ENCODE assay signal across 8 cellular contexts in the genomic region with DNA sequence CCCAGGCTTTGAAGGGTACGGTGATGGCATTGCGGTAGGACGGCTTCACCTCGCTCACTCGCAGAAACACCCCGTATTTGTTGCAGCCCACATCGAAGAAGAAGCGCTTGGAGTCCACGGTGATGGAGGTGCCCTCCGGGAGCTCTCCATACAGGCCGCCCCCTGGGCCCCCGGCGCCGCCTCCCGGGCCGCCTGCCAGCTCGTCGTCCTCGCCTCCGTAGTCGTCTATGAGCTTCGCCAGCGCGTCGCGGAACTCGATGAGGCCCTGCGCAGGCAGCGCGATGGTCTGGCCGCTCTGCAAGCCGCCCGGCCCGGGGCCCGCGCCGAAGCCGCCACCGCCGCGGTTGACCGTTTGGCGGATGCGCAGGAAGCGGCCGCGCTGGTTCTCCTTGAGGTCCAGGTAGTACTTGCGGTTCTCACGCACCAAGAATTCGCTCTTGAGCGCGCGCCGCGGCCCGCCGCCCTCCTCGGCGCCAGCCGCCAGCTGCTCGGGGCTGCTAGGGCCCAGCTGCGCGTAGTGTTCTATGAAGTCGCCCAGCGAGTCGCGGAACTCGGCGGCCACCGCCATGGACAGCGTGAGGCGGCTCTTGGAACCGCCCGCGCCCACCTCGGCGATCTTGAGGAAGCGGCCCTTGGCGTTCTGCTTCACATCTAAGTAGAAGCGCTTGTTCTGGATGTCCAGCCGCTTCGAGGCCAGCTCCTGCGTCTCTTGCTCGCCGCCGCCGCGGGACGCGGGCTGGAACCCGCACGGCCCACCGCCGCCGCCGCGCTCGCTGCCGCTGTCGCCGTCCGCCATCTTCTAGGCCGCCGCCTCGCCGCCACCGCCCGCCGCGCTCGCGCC. TPM values are rescaled to one million over a fixed set of nuclear protein-coding genes. Genes with fewer than 3 reads are reported as not detected.
DNase-seq lines count a peak whose midpoint lies in the region; ATAC-seq and TF ChIP-seq lines count a peak whose summit lies in the region.

No MANE protein-coding gene starts in this region.

- no peaks in the 10 kb centered on the region for H3K9me2 ChIP-seq in SU-DHL-6 (replicated peaks; ENCODE audit: insufficient read depth, low read length)
- H3K9me2 ChIP-seq in hepatocyte (replicated peaks; ENCODE audit: insufficient read depth), result no peaks in the 10 kb centered on the region

- DNase-seq in anterior cingulate cortex (lab: John Stamatoyannopoulos, UW), result peak in 35 of 58 donors; percentile 11 to 70 (median 51)
- peak; percentile 79 for DNase-seq in hepatocyte (ENCODE audit: low spot score)
- DNase-seq in sciatic nerve (ENCODE audit: low spot score), result peak; percentile 72
- DNase-seq in NOMO-1 treated with dmso at 0.1 percent for 144 hours (lab: John Stamatoyannopoulos, UW; ENCODE audit: unreplicated experiment), result no peak

- peaks cover 5% of the 10 kb centered on the region; the same call in 1 of the 2 replicates for H3K9me3 ChIP-seq in SU-DHL-6 (ENCODE audit: insufficient read depth, low read length)
- no peaks in the 10 kb centered on the region for H3K9me3 ChIP-seq in hepatocyte (ENCODE audit: low read depth)

- intact Hi-C loops in sciatic nerve (cut with DNase I), result no loop called here

- H3K27ac ChIP-seq in C4-2B, result peak overlapping the region; percentile 94
- peak overlapping the region; percentile 36; the same call in 1 of the 2 replicates for H3K27ac ChIP-seq in SU-DHL-6 (ENCODE audit: low read depth, low read length)
- peak overlapping the region; percentile 100 for H3K27ac ChIP-seq in hepatocyte

- ATAC-seq in GM19324 (IDR thresholded peaks at IDR 0.05; ENCODE audit: low FRiP score, unreplicated experiment) (peak; percentile 34), HG03457 (IDR thresholded peaks at IDR 0.05; ENCODE audit: unreplicated experiment) (peak; percentile 6), sciatic nerve (no peak)

- H3K79me2 ChIP-seq in SU-DHL-6 (ENCODE audit: insufficient read depth, low read length), result peaks cover 48% of the 10 kb centered on the region
- H3K79me2 ChIP-seq in hepatocyte, result peaks cover 50% of the 10 kb centered on the region

- H2AFZ ChIP-seq in SU-DHL-6 (ENCODE audit: low read depth, low read length, severe bottlenecking), result no peak overlapping the region
- H2AFZ ChIP-seq in hepatocyte, result peak overlapping the region; percentile 62

- H4K20me1 ChIP-seq in SU-DHL-6 (ENCODE audit: low read depth, low read length), result peaks cover 24% of the 10 kb centered on the region
- H4K20me1 ChIP-seq in hepatocyte (ENCODE audit: insufficient read depth, poor library complexity, severe bottlenecking), result peaks cover 48% of the 10 kb centered on the region

- 2% methylated on average over 80 of the region's 112 CpGs for WGBS in hepatocyte (ENCODE audit: low lambda C conversion rate, missing lambda C conversion rate)

- H3K9ac ChIP-seq in SU-DHL-6 (ENCODE audit: low read length), result peak overlapping the region; percentile 64

- H3F3A ChIP-seq in SU-DHL-6 (ENCODE audit: insufficient read depth), result peaks cover 38% of the 10 kb centered on the region

- H3K4me2 ChIP-seq in SU-DHL-6 (ENCODE audit: low read depth, low read length, poor library complexity, severe bottlenecking), result peak overlapping the region; percentile 60
- peak overlapping the region; percentile 92 for H3K4me2 ChIP-seq in hepatocyte

- H3K36me3 ChIP-seq in SU-DHL-6 (ENCODE audit: low read length) (peaks cover 24% of the 10 kb centered on the region), hepatocyte (replicated peaks; ENCODE audit: insufficient read depth, low read depth) (no peaks in the 10 kb centered on the region)

- peaks cover 43% of the 10 kb centered on the region for H3K4me1 ChIP-seq in hepatocyte (ENCODE audit: insufficient read depth)

- H3K27me3 ChIP-seq in SU-DHL-6 (ENCODE audit: low read length), result no peaks in the 10 kb centered on the region
- no peaks in the 10 kb centered on the region for H3K27me3 ChIP-seq in hepatocyte

- TF ChIP-seq CTCF in C4-2B (conservative IDR thresholded peaks at IDR 0.05) (no peak), SU-DHL-6 (IDR thresholded peaks at IDR 0.05; ENCODE audit: insufficient read depth, low read length, poor library complexity, severe bottlenecking) (no peak), hepatocyte (IDR thresholded peaks at IDR 0.05; ENCODE audit: poor library complexity) (no peak)

- H3K4me3 ChIP-seq in SU-DHL-6 (ENCODE audit: insufficient read depth, low read length, poor library complexity, severe bottlenecking), result peak overlapping the region; percentile 90
- peak overlapping the region; percentile 91 for H3K4me3 ChIP-seq in hepatocyte

RNA-seq across cellular contexts. Expression of a gene that starts 0.6 kb away (rescaled TPM):
- total RNA-seq in hepatocyte (21.4 and 25.5 TPM in 2 replicates), sciatic nerve (27.6 TPM)
- 3.2 and 3.5 TPM in 2 replicates for polyA plus RNA-seq in hepatocyte

RNA-seq across cellular contexts. Expression of a gene that starts 36.9 kb away (rescaled TPM):
- total RNA-seq in hepatocyte (176 and 178 TPM in 2 replicates), sciatic nerve (159 TPM)
- 132 and 138 TPM in 2 replicates for polyA plus RNA-seq in hepatocyte

Comparison
In these comparisons a context has a peak if more than half of its experiments do, and no peak if none do; other contexts are left out.
1. H3K27ac ChIP-seq: peak in every context shown above with its lines; median percentile 100 in hepatocyte; 94 in C4-2B; 36 in SU-DHL-6.